Comparison of ENCODE assay signal across 18 cellular contexts in the genomic region with DNA sequence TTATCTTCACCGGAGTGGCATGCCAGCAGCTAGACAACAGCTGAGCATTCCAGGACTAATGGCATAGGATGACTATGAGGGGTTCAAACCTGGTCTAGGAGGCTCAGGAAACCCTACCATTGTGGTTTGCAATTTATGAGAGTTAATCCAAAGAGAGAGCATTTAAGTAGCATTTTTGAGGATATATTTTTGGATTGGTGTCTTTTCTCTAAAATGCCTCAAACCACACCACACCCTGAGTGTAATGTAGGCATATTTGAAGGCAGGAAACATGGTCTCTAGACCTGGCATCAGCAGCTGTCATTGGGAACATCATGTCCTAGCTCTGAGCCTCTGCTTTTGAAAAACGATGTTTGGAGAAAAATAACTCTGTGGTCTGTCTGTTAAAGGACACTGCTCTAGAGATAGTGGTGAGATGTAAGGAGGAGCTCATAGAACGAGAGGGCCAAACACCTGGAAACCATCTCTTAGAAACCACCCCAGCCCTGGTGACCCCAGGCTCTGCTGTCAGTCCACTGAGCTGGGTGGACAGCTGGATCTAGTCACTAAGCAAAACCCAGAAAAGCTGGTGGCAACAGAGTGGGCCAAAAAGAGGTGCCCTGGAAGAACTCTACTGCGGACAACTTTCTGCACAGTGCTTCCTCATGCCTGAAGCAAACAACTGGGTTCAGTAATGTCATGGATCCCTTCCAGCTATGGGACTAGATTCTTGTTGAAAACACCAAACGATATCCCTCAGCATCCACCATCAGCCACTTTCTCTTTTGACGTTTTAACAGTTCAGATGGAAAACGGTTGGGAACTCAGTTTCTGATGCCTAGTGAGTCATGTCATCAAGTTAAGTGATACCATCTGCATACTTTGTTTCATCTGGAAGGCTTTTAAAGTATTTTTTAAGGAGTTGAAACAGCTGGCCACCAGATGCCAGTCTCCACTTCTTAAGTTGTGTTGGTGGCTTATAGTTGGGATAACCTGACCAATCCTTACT.
DNase-seq lines count a peak whose midpoint lies in the region; ATAC-seq, FAIRE-seq and TF ChIP-seq lines count a peak whose summit lies in the region.
"Had no signal": no experiment of that assay in that cellular context is flagged by ENCODE, and none has a peak within 500 bp of the region (broad histone marks: within the 10 kb centered on the region; RNA-seq: fewer than 3 reads in every experiment).

No MANE protein-coding gene starts in this region.

- H3K4me1 ChIP-seq in astrocyte (ENCODE audit: insufficient read depth, low read length) (no peaks in the 10 kb centered on the region), heart right ventricle (peaks cover 0 to 5% (median 0%) of the 10 kb centered on the region in 9 donors), PC-3 (ENCODE audit: insufficient read depth, low read length) (peaks cover 5% of the 10 kb centered on the region)

- H3K79me2 ChIP-seq in astrocyte (ENCODE audit: insufficient read depth, low read length) (no peaks in the 10 kb centered on the region), PC-3 (ENCODE audit: low read length) (no peaks in the 10 kb centered on the region)

- no peak for TF ChIP-seq CTCF in astrocyte (IDR thresholded peaks at IDR 0.05; ENCODE audit: insufficient read depth, low read depth, low read length)
- no peak for TF ChIP-seq CTCF in heart right ventricle (IDR thresholded peaks at IDR 0.05)
- TF ChIP-seq CTCF in PC-3 (conservative IDR thresholded peaks at IDR 0.05; ENCODE audit: low read depth, low read length), result no peak

- H3K4me2 ChIP-seq in astrocyte (ENCODE audit: low read length) (peak overlapping the region; percentile 24), PC-3 (ENCODE audit: low read length) (no peak overlapping the region)

- H3K27ac ChIP-seq in astrocyte (ENCODE audit: low read depth, low read length), result no peak overlapping the region
- H3K27ac ChIP-seq in heart right ventricle, result peak overlapping the region in 1 of 10 donors; percentile 33
- no peak overlapping the region for H3K27ac ChIP-seq in PC-3 (ENCODE audit: low read length)
- H3K27ac ChIP-seq: SJSA1 had no signal

- BruUV-seq in PC-3 (replicated peaks; lab: Mats Ljungman, UMichigan), result no TSS peak

- H2AFZ ChIP-seq in astrocyte (ENCODE audit: low read depth, low read length) (no peak overlapping the region), PC-3 (ENCODE audit: low read length) (no peak overlapping the region)

- no peaks in the 10 kb centered on the region for H4K20me1 ChIP-seq in astrocyte (ENCODE audit: insufficient read depth, low read length)
- H4K20me1 ChIP-seq in PC-3 (ENCODE audit: low read length), result no peaks in the 10 kb centered on the region

- WGBS in heart right ventricle, 2 donors, result 61 to 63% methylated on average over 7 of the region's 7 CpGs

- H3K36me3 Mint-ChIP-seq in astrocyte (ENCODE audit: low read depth, unreplicated experiment), result no peaks in the 10 kb centered on the region
- H3K36me3 Mint-ChIP-seq: CD8-positive, alpha-beta memory T cell had no signal

- H3K27me3 ChIP-seq in astrocyte (ENCODE audit: insufficient read depth, low read length), result no peaks in the 10 kb centered on the region
- no peaks in the 10 kb centered on the region for H3K27me3 ChIP-seq in heart right ventricle
- no peaks in the 10 kb centered on the region for H3K27me3 ChIP-seq in PC-3 (ENCODE audit: low read length)
- H3K27me3 ChIP-seq: SJSA1 had no signal

- DNase-seq in EL (peak; percentile 89), astrocyte (ENCODE audit: low read depth) (peak; percentile 63), heart right ventricle (peak in 1 of 2 donors; percentile 13), smooth muscle cell of the brain vasculature (ENCODE audit: low read depth, low spot score) (peak; percentile 56), AML-193 (lab: John Stamatoyannopoulos, UW) (no peak), islet precursor cell (no peak), PC-3 (no peak)
- DNase-seq: activated B cell treated with CpG ODN at 0.5 μM for 24 hours; activated T-cell treated with anti-CD3 and anti-CD28 coated beads, Interleukin-2, amount 50 U/mL, for 1 hour; CD8-positive, alpha-beta memory T cell; effector CD8-positive, alpha-beta T cell; KG1; midbrain; NCI-H2029; stimulated activated naive CD8-positive, alpha-beta T cell treated with anti-CD3 and anti-CD28 coated beads, Interleukin-15, amount 100 ng/mL, for 72 hours had no signal

- H3K36me3 ChIP-seq in astrocyte (ENCODE audit: insufficient read depth, low read length) (no peaks in the 10 kb centered on the region), heart right ventricle (no peaks in the 10 kb centered on the region), PC-3 (ENCODE audit: low read depth, low read length) (no peaks in the 10 kb centered on the region)
- H3K36me3 ChIP-seq: SJSA1 had no signal

- peaks cover 4% of the 10 kb centered on the region for H3K4me1 Mint-ChIP-seq in astrocyte (ENCODE audit: low read depth, unreplicated experiment)
- H3K4me1 Mint-ChIP-seq: activated B cell treated with CpG ODN at 0.5 μM for 24 hours; stimulated activated naive CD8-positive, alpha-beta T cell treated with anti-CD3 and anti-CD28 coated beads, Interleukin-15, amount 100 ng/mL, for 72 hours had no signal

- H3K27me3 Mint-ChIP-seq in astrocyte (ENCODE audit: low read depth, unreplicated experiment), result no peaks in the 10 kb centered on the region
- H3K27me3 Mint-ChIP-seq: progenitor cell of endocrine pancreas; stimulated activated naive CD8-positive, alpha-beta T cell treated with anti-CD3 and anti-CD28 coated beads, Interleukin-15, amount 100 ng/mL, for 72 hours had no signal

- no peaks in the 10 kb centered on the region for H3K9me3 Mint-ChIP-seq in astrocyte (ENCODE audit: unreplicated experiment)
- H3K9me3 Mint-ChIP-seq: activated B cell treated with CpG ODN at 0.5 μM for 24 hours; CD8-positive, alpha-beta memory T cell; stimulated activated naive CD8-positive, alpha-beta T cell treated with anti-CD3 and anti-CD28 coated beads, Interleukin-15, amount 100 ng/mL, for 72 hours had no signal

- peak in 7 of 8 donors; percentile 21 to 72 (median 56) for ATAC-seq in heart right ventricle
- ATAC-seq in HG02798 (IDR thresholded peaks at IDR 0.05; ENCODE audit: poor library complexity, unreplicated experiment), result no peak
- ATAC-seq in PC-3, result no peak
- ATAC-seq: stimulated activated naive CD8-positive, alpha-beta T cell treated with anti-CD3 and anti-CD28 coated beads, Interleukin-15, amount 100 ng/mL, for 72 hours had no signal

- no peaks in the 10 kb centered on the region for H3K9me3 ChIP-seq in astrocyte (ENCODE audit: insufficient read depth, low read depth, low read length)
- H3K9me3 ChIP-seq in heart right ventricle, result peaks cover 0 to 7% (median 0%) of the 10 kb centered on the region in 11 donors
- H3K9me3 ChIP-seq in PC-3 (ENCODE audit: low read length), result no peaks in the 10 kb centered on the region
- H3K9me3 ChIP-seq: SJSA1 had no signal

- intact Hi-C loops in heart right ventricle (cut with DNase I) (no loop called here), PC-3 (cut with micrococcal nuclease) (no loop called here)

- no peak overlapping the region for H3K27ac Mint-ChIP-seq in astrocyte (ENCODE audit: unreplicated experiment)
- H3K27ac Mint-ChIP-seq: activated B cell treated with CpG ODN at 0.5 μM for 24 hours; CD8-positive, alpha-beta memory T cell; progenitor cell of endocrine pancreas had no signal

- no peaks in the 10 kb centered on the region for H3K9me2 ChIP-seq in PC-3 (replicated peaks; ENCODE audit: low read length)

- POLR2A ChIA-PET in PC-3 (lab: Charles Lee; ENCODE audit: unreplicated experiment), result no interaction called here

- FAIRE-seq in astrocyte (lab: Jason Lieb, UNC), result peak; percentile 29

- CTCF ChIA-PET in PC-3 (lab: Charles Lee), result no interaction called here

- no peaks in the 10 kb centered on the region for H3F3A ChIP-seq in PC-3 (ENCODE audit: low read length, unreplicated experiment)

- H3K9ac ChIP-seq in astrocyte (ENCODE audit: low read length) (no peak overlapping the region), PC-3 (ENCODE audit: low read length) (no peak overlapping the region)

- H3K4me3 Mint-ChIP-seq in astrocyte (ENCODE audit: unreplicated experiment), result no peak overlapping the region
- H3K4me3 Mint-ChIP-seq: activated B cell treated with CpG ODN at 0.5 μM for 24 hours; CD8-positive, alpha-beta memory T cell; stimulated activated naive CD8-positive, alpha-beta T cell treated with anti-CD3 and anti-CD28 coated beads, Interleukin-15, amount 100 ng/mL, for 72 hours had no signal

- H3K4me3 ChIP-seq in astrocyte (ENCODE audit: insufficient read depth, low read depth, low read length) (no peak overlapping the region), heart right ventricle (no peak overlapping the region), PC-3 (ENCODE audit: low read length) (no peak overlapping the region)
- H3K4me3 ChIP-seq: SJSA1 had no signal

Comparison
In these comparisons a context has a peak if more than half of its experiments do, and no peak if none do; other contexts are left out.
1. DNase-seq: peak in EL (single experiment), astrocyte (single experiment) and smooth muscle cell of the brain vasculature (single experiment); none in AML-193 (0 of 2), islet precursor cell (single experiment) and PC-3 (single experiment).
2. ATAC-seq: peak in heart right ventricle (7 of 8); none in HG02798 (single experiment) and PC-3 (single experiment).